ENCODE assay signal across 1 cellular context in genomic region chr22:26885441-26886261, GRCh38.
TF ChIP-seq lines count a peak whose summit lies in the region.

No MANE protein-coding gene starts in this region.

TF ChIP-seq in IMR-90, 13 proteins besides CTCF, POLR2A, EP300 and RAD21 (continued from another document):
- TF ChIP-seq ELK1 (IDR thresholded peaks at IDR 0.05; ENCODE audit: borderline replicate concordance, low read depth, low read length) (no peak), CEBPB (IDR thresholded peaks at IDR 0.05; ENCODE audit: low read depth, low read length) (no peak), SMC3 (IDR thresholded peaks at IDR 0.05; ENCODE audit: low read depth, low read length) (no peak)
